In genomic region chr1:64293820-64294219, GRCh38 we compare ENCODE assay signal across 24 cellular contexts.
A peak's percentile ranks its signal among the peaks of the same experiment; 100 is the strongest.
DNase-seq lines count a peak whose midpoint lies in the region; ATAC-seq and TF ChIP-seq lines count a peak whose summit lies in the region.
"Had no signal": no experiment of that assay in that cellular context is flagged by ENCODE, and none has a peak within 500 bp of the region (broad histone marks: within the 10 kb centered on the region; RNA-seq: fewer than 3 reads in every experiment).

No MANE protein-coding gene starts in this region.

- no peak overlapping the region for H3K9ac ChIP-seq in BLaER1

- H3K4me2 ChIP-seq in BLaER1 = peak overlapping the region; percentile 82

- H3K36me3 ChIP-seq in BLaER1 (no peaks in the 10 kb centered on the region), body of pancreas (replicated peaks in 1 of 2; ENCODE audit: insufficient read depth in 1 of 2, low read depth in 2 of 2) (no peaks in the 10 kb centered on the region), mucosa of descending colon (ENCODE audit: low read depth) (no peaks in the 10 kb centered on the region)
- H3K36me3 ChIP-seq: BE2C had no signal

- no peaks in the 10 kb centered on the region for H3K27me3 Mint-ChIP-seq in type B pancreatic cell

- H3K4me3 Mint-ChIP-seq in type B pancreatic cell = no peak overlapping the region
- H3K4me3 Mint-ChIP-seq: CD4-positive, alpha-beta memory T cell; CD4-positive, CD25-positive, alpha-beta regulatory T cell; CD8-positive, alpha-beta memory T cell had no signal

- DNase-seq in body of pancreas (peak in 1 of 4 donors; percentile 60), epithelial cell of esophagus (ENCODE audit: low read depth) (peak; percentile 57), type B pancreatic cell (ENCODE audit: extremely low spot score, unreplicated experiment) (no peak), CD1c-positive myeloid dendritic cell (ENCODE audit: extremely low spot score) (no peak), mucosa of descending colon (no peak), activated T-cell treated with anti-CD3 and anti-CD28 coated beads for 4 hours (no peak)
- DNase-seq: 8988T; ACHN; BE2C; CD4-positive, alpha-beta memory T cell; CD4-positive, CD25-positive, alpha-beta regulatory T cell; CD8-positive, alpha-beta memory T cell; COR-L47; DMS 273 treated with DMSO at 0.1 percent for 48 hours; DMS153; DMS53; DMS79; DND-41; EL; GDM1 had no signal

- H3K4me3 ChIP-seq in BLaER1 = no peak overlapping the region
- no peak overlapping the region for H3K4me3 ChIP-seq in body of pancreas
- H3K4me3 ChIP-seq in epithelial cell of esophagus (ENCODE audit: low read length) = no peak overlapping the region
- H3K4me3 ChIP-seq in mucosa of descending colon = no peak overlapping the region
- H3K4me3 ChIP-seq: BLaER1 treated with 17β-estradiol and CSF1 and Interleukin-3, amounts not matched to agents 10 nM and 100 nM; GM12878 had no signal

- intact Hi-C loops in body of pancreas (cut with DNase I) = no loop called here
- intact Hi-C loops in mucosa of descending colon (cut with DNase I, micrococcal nuclease) = no loop called here

- H3K27ac ChIP-seq in BLaER1 = no peak overlapping the region
- H3K27ac ChIP-seq in body of pancreas = no peak overlapping the region
- H3K27ac ChIP-seq: BLaER1 treated with 17β-estradiol and CSF1 and Interleukin-3, amounts not matched to agents 10 nM and 100 nM; C4-2B had no signal

- H3K27ac Mint-ChIP-seq in type B pancreatic cell = peak overlapping the region; percentile 22
- H3K27ac Mint-ChIP-seq: CD4-positive, alpha-beta memory T cell; CD4-positive, CD25-positive, alpha-beta regulatory T cell; CD8-positive, alpha-beta memory T cell had no signal

- no peaks in the 10 kb centered on the region for H4K20me1 ChIP-seq in BLaER1
- H4K20me1 ChIP-seq: BLaER1 treated with 17β-estradiol and CSF1 and Interleukin-3, amounts not matched to agents 10 nM and 100 nM had no signal

- H3K4me1 Mint-ChIP-seq in type B pancreatic cell (ENCODE audit: unreplicated experiment) = no peaks in the 10 kb centered on the region
- H3K4me1 Mint-ChIP-seq: CD4-positive, alpha-beta memory T cell; CD4-positive, CD25-positive, alpha-beta regulatory T cell; CD8-positive, alpha-beta memory T cell had no signal

- no peaks in the 10 kb centered on the region for H3K27me3 ChIP-seq in BLaER1
- no peaks in the 10 kb centered on the region for H3K27me3 ChIP-seq in body of pancreas
- H3K27me3 ChIP-seq: BE2C; BLaER1 treated with 17β-estradiol and CSF1 and Interleukin-3, amounts not matched to agents 10 nM and 100 nM had no signal

- H3K36me3 Mint-ChIP-seq in type B pancreatic cell = no peaks in the 10 kb centered on the region
- H3K36me3 Mint-ChIP-seq: CD4-positive, alpha-beta memory T cell; CD4-positive, CD25-positive, alpha-beta regulatory T cell; CD8-positive, alpha-beta memory T cell had no signal

- TF ChIP-seq CTCF in body of pancreas (IDR thresholded peaks at IDR 0.05) (no peak), epithelial cell of esophagus (IDR thresholded peaks at IDR 0.05; ENCODE audit: insufficient read depth, low read depth, low read length, missing control alignments) (no peak), type B pancreatic cell (conservative IDR thresholded peaks at IDR 0.05) (no peak), mucosa of descending colon (IDR thresholded peaks at IDR 0.05) (no peak)

- H3K4me1 ChIP-seq in BLaER1 (peaks cover 49% of the 10 kb centered on the region), body of pancreas (no peaks in the 10 kb centered on the region), mucosa of descending colon (ENCODE audit: low read depth) (no peaks in the 10 kb centered on the region)
- H3K4me1 ChIP-seq: BE2C had no signal

- ATAC-seq in body of pancreas (peak; percentile 53), mucosa of descending colon (no peak)
- ATAC-seq: GM12878 had no signal

- H3K9me3 ChIP-seq in BLaER1 (peaks cover 54% of the 10 kb centered on the region), body of pancreas (no peaks in the 10 kb centered on the region), mucosa of descending colon (no peaks in the 10 kb centered on the region)
- H3K9me3 ChIP-seq: BE2C had no signal

- H3K9me3 Mint-ChIP-seq in type B pancreatic cell = no peaks in the 10 kb centered on the region

- 58 to 61% methylated on average over 4 of the region's 4 CpGs for WGBS in body of pancreas, 2 donors

- no peak for TF ChIP-seq POLR2A in body of pancreas (IDR thresholded peaks at IDR 0.05)
